ENCODE assay signal across 1 cellular context in the genomic region with DNA sequence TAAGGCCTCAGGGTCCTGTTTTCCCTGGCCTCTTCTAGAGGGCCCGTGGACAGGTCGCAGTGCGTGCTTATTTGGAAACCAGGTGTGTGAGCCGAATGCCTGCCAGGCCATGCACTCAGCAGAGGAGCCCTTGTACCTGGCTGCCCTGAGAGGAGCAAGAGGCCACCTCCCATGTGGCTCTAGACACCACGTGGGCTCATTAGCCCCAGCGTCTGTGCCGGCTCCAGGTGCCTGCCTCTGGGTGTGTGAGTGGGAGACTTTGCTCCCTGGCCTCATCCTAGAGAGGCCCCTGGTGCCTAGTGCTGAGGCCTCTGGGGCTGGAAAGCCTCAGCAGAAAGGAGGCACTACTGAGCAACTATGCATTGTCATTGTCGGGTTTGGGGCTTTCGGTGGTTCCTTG.
TF ChIP-seq lines count a peak whose summit lies in the region.

No MANE protein-coding gene starts in this region.

TF ChIP-seq in K562, 482 proteins besides CTCF, POLR2A, EP300 and RAD21 (continued from another document):
- TF ChIP-seq AFF4 (CRISPR knock-in tag; IDR thresholded peaks at IDR 0.05) (no peak), PTTG1 (tag; IDR thresholded peaks at IDR 0.05; ENCODE audit: low read depth) (no peak), CBFA2T2 (conservative IDR thresholded peaks at IDR 0.05) (no peak), KLF1 (tag; IDR thresholded peaks at IDR 0.05) (no peak)
- TF ChIP-seq, protein P1, sequence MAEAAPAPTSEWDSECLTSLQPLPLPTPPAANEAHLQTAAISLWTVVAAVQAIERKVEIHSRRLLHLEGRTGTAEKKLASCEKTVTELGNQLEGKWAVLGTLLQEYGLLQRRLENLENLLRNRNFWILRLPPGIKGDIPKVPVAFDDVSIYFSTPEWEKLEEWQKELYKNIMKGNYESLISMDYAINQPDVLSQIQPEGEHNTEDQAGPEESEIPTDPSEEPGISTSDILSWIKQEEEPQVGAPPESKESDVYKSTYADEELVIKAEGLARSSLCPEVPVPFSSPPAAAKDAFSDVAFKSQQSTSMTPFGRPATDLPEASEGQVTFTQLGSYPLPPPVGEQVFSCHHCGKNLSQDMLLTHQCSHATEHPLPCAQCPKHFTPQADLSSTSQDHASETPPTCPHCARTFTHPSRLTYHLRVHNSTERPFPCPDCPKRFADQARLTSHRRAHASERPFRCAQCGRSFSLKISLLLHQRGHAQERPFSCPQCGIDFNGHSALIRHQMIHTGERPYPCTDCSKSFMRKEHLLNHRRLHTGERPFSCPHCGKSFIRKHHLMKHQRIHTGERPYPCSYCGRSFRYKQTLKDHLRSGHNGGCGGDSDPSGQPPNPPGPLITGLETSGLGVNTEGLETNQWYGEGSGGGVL (CRISPR knock-in tag; IDR thresholded peaks at IDR 0.05), result no peak
